In the genomic region with DNA sequence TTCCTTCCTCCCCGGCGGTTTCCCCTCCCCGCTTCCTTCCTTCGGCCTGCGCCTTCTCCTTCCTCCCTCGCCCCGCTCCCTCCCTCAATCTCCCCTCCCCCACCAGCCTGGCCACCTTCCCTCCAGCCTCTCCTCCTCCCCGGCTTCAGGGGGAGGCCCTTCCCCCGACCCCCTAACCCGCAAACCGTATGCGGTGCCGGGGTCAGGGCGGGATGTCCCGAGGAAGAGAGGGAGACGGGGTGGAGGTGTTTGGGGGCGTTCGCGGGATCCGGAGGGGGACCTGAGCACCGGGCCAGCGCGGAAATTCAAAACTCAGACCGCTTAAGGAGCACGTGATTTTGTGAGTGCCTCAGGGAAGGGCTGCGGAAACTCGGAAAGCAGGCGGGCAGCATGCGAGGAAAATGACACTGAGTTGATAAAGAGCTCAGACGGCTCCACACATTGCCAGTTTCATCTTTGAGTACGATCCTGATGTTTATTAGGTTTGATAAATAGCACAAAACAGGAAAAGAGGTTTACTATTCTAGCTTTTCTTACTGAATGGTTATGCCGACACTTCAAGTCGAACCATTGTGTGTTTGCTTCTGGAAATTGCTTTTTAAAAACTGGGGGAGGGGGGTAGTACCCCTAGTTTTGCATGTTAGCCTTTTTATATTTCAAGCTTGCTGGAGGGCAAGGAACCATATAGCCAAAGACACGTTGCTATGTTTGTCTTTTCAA, we compare ENCODE assay signal across 8 cellular contexts. TPM values are rescaled to one million over a fixed set of nuclear protein-coding genes. Genes with fewer than 3 reads are reported as not detected.
A peak's percentile ranks its signal among the peaks of the same experiment; 100 is the strongest.
DNase-seq lines count a peak whose midpoint lies in the region; ATAC-seq and TF ChIP-seq lines count a peak whose summit lies in the region.

No MANE protein-coding gene starts in this region.

- H4K20me1 ChIP-seq in DOHH2 (ENCODE audit: control insufficient read depth, insufficient read depth, low read depth, low read length): no peaks in the 10 kb centered on the region; the same call in 1 of the 2 replicates

- no peaks in the 10 kb centered on the region; the same call in 1 of the 2 replicates for H3K9me2 ChIP-seq in DOHH2 (replicated peaks; ENCODE audit: control insufficient read depth, low read length)

- no peak for TF ChIP-seq CTCF in DOHH2 (IDR thresholded peaks at IDR 0.05; ENCODE audit: low read depth, low read length, poor library complexity, severe bottlenecking)
- no peak for TF ChIP-seq CTCF in kidney epithelial cell (IDR thresholded peaks at IDR 0.05; ENCODE audit: insufficient read depth, low read length, poor library complexity, severe bottlenecking)

- no peak for ATAC-seq in HG02588 (IDR thresholded peaks at IDR 0.05; ENCODE audit: unreplicated experiment)

- peak overlapping the region; percentile 93 for H3K27ac ChIP-seq in DOHH2 (ENCODE audit: low read depth, low read length)

- H3K9me3 ChIP-seq in DOHH2 (ENCODE audit: control insufficient read depth, insufficient read depth, low read length): no peaks in the 10 kb centered on the region

- H3K4me3 ChIP-seq in DOHH2 (ENCODE audit: low read length): peak overlapping the region; percentile 91
- H3K4me3 ChIP-seq in kidney epithelial cell (ENCODE audit: low read depth, low read length): peak overlapping the region; percentile 57

- H3K4me1 ChIP-seq in DOHH2 (ENCODE audit: control insufficient read depth, low read length): peaks cover 45% of the 10 kb centered on the region

- H3K4me2 ChIP-seq in DOHH2 (ENCODE audit: low read length): peak overlapping the region; percentile 85

- peaks cover 24% of the 10 kb centered on the region for H3F3A ChIP-seq in DOHH2 (ENCODE audit: control insufficient read depth, insufficient read depth)

- peaks cover 59% of the 10 kb centered on the region for H3K79me2 ChIP-seq in DOHH2 (ENCODE audit: control insufficient read depth, low read length)

- H3K36me3 ChIP-seq in DOHH2 (ENCODE audit: control insufficient read depth, low read length) (peaks cover 34% of the 10 kb centered on the region), kidney epithelial cell (ENCODE audit: control insufficient read depth, insufficient read depth, low read length) (no peaks in the 10 kb centered on the region)

- H3K27me3 ChIP-seq in DOHH2 (ENCODE audit: control insufficient read depth, low read length) (peaks cover 17% of the 10 kb centered on the region), kidney epithelial cell (ENCODE audit: control insufficient read depth, insufficient read depth, low read length) (no peaks in the 10 kb centered on the region)

- peak; percentile 71 for DNase-seq in LHCN-M2 (ENCODE audit: low read depth)
- peak; percentile 49 for DNase-seq in SKM-1 (lab: John Stamatoyannopoulos, UW; ENCODE audit: unreplicated experiment)
- peak; percentile 43 to 69 for DNase-seq in T47D (ENCODE audit: low read depth in 1 of 2, low spot score in 1 of 2)
- DNase-seq in kidney epithelial cell (ENCODE audit: low read depth): no peak
- DNase-seq in stimulated activated CD4-positive, alpha-beta T cell treated with anti-CD3 and anti-CD28 coated beads, Interleukin-2, amount 100 ng/mL, for 24 hours: peak; percentile 53 to 72
- no peak for DNase-seq in iPS-NIHi11 (ENCODE audit: low spot score)

- in situ Hi-C loops in T47D (cut with HindIII; ENCODE audit: low pct_unique_long_range_greater_than_20kb, low sequenced_read_pairs): no loop called here

RNA-seq across cellular contexts. Expression of a gene that starts 5.4 kb away (rescaled TPM):
- total RNA-seq in LHCN-M2 (2014; rRNA removed): 3.6 and 3.8 TPM in 2 replicates
- polyA plus RNA-seq in LHCN-M2 (2012): 0.95 TPM
- 2.8 and 7.3 TPM in 2 replicates for total RNA-seq in kidney epithelial cell

Comparison
In these comparisons a context has a peak if more than half of its experiments do, and no peak if none do; other contexts are left out.
1. DNase-seq: peak in LHCN-M2 (single experiment), SKM-1 (single experiment), T47D (2 of 2) and stimulated activated CD4-positive, alpha-beta T cell treated with anti-CD3 and anti-CD28 coated beads, Interleukin-2, amount 100 ng/mL, for 24 hours (2 of 2); none in kidney epithelial cell (single experiment) and iPS-NIHi11 (single experiment).